ENCODE assay signal across 10 cellular contexts in genomic region chr10:93379366-93380042, GRCh38.
DNase-seq lines count a peak whose midpoint lies in the region; ATAC-seq and TF ChIP-seq lines count a peak whose summit lies in the region.
"Had no signal": no experiment of that assay in that cellular context is flagged by ENCODE, and none has a peak within 500 bp of the region (broad histone marks: within the 10 kb centered on the region; RNA-seq: fewer than 3 reads in every experiment).

No MANE protein-coding gene starts in this region.

- no peaks in the 10 kb centered on the region for H3K27me3 ChIP-seq in psoas muscle (ENCODE audit: insufficient read depth in 3 of 3, low read length in 2 of 3)
- H3K27me3 ChIP-seq in H7 (ENCODE audit: control insufficient read depth, insufficient read depth, low read length): no peaks in the 10 kb centered on the region
- H3K27me3 ChIP-seq: BLaER1 had no signal

- no peaks in the 10 kb centered on the region for H3K4me1 ChIP-seq in psoas muscle
- H3K4me1 ChIP-seq: BLaER1 had no signal

- H3K27ac ChIP-seq in psoas muscle: no peak overlapping the region
- H3K27ac ChIP-seq: BLaER1 had no signal

- peak overlapping the region; percentile 46 for H3K4me3 Mint-ChIP-seq in activated naive CD8-positive, alpha-beta T cell

- no peaks in the 10 kb centered on the region for H3K9me3 ChIP-seq in psoas muscle
- H3K9me3 ChIP-seq: BLaER1 had no signal

- WGBS in psoas muscle, 3 donors: 78% methylated on average over 5 of the region's 5 CpGs

- H3K36me3 Mint-ChIP-seq in activated naive CD8-positive, alpha-beta T cell: no peaks in the 10 kb centered on the region

- H3K27ac Mint-ChIP-seq in activated naive CD8-positive, alpha-beta T cell: peak overlapping the region; percentile 87

- no peak overlapping the region for H3K4me3 ChIP-seq in psoas muscle
- no peak overlapping the region for H3K4me3 ChIP-seq in H7 (ENCODE audit: insufficient read depth, low read depth, low read length)
- H3K4me3 ChIP-seq: BLaER1 had no signal

- DNase-seq in stimulated activated naive CD4-positive, alpha-beta T cell treated with Interleukin-2 at 50 U/mL for 16 hours (lab: John Stamatoyannopoulos, UW): peak; percentile 58
- DNase-seq in stimulated activated naive CD4-positive, alpha-beta T cell (lab: John Stamatoyannopoulos, UW): no peak
- DNase-seq in myocyte (ENCODE audit: low read depth) (peak; percentile 89), cerebellar nuclear complex (lab: John Stamatoyannopoulos, UW) (no peak), psoas muscle (no peak), H7 (no peak)
- DNase-seq: NCI-H146 had no signal

- H3K27me3 Mint-ChIP-seq in activated naive CD8-positive, alpha-beta T cell: no peaks in the 10 kb centered on the region

- no peak for TF ChIP-seq CTCF in psoas muscle (IDR thresholded peaks at IDR 0.05)

- intact Hi-C loops in psoas muscle (cut with DNase I): loop anchor here in 1 of 2 donors (5.0 to 10.0 kb wide), 2 partner anchors 43 to 305 kb away; no protein-coding TSS in a partner anchor

- H3K4me1 Mint-ChIP-seq in activated naive CD8-positive, alpha-beta T cell (ENCODE audit: low read depth): peaks cover 20% of the 10 kb centered on the region

- H3K36me3 ChIP-seq in psoas muscle (ENCODE audit: insufficient read depth in 1 of 2, low read depth in 1 of 2) (peaks cover 1 to 6% of the 10 kb centered on the region in 2 donors), H7 (replicated peaks; ENCODE audit: control insufficient read depth, insufficient read depth, low read length) (no peaks in the 10 kb centered on the region)
- H3K36me3 ChIP-seq: BLaER1 had no signal

- H3K9me3 Mint-ChIP-seq in activated naive CD8-positive, alpha-beta T cell (ENCODE audit: low read depth): no peaks in the 10 kb centered on the region

- ATAC-seq in psoas muscle (no peak), HG02623 (IDR thresholded peaks at IDR 0.05; ENCODE audit: unreplicated experiment) (no peak)

Comparison
In these comparisons a context has a peak if more than half of its experiments do, and no peak if none do; other contexts are left out.
1. DNase-seq: peak in stimulated activated naive CD4-positive, alpha-beta T cell treated with Interleukin-2 at 50 U/mL for 16 hours (single experiment) and myocyte (single experiment); none in stimulated activated naive CD4-positive, alpha-beta T cell (0 of 6), cerebellar nuclear complex (0 of 2), psoas muscle (0 of 2) and H7 (single experiment).